21 cellular contexts compared by ENCODE assay signal in genomic region chr7:9709211-9709610, GRCh38.
DNase-seq lines count a peak whose midpoint lies in the region; ATAC-seq, FAIRE-seq and TF ChIP-seq lines count a peak whose summit lies in the region.
"Had no signal": no experiment of that assay in that cellular context is flagged by ENCODE, and none has a peak within 500 bp of the region (broad histone marks: within the 10 kb centered on the region; RNA-seq: fewer than 3 reads in every experiment).

No MANE protein-coding gene starts in this region.

- H3K36me3 ChIP-seq in Loucy (ENCODE audit: insufficient read depth, low read length) (no peaks in the 10 kb centered on the region), RWPE2 (ENCODE audit: low read depth) (no peaks in the 10 kb centered on the region), right lobe of liver (no peaks in the 10 kb centered on the region)

- H3K4me1 ChIP-seq in Loucy (ENCODE audit: insufficient read depth, low read length, poor library complexity, severe bottlenecking) (peaks cover 32% of the 10 kb centered on the region), RWPE2 (ENCODE audit: insufficient read depth, poor library complexity, severe bottlenecking) (peaks cover 12% of the 10 kb centered on the region), right lobe of liver (no peaks in the 10 kb centered on the region)
- H3K4me1 ChIP-seq: Caco-2 had no signal

- H3K9me3 ChIP-seq in Loucy (ENCODE audit: insufficient read depth, low read depth, low read length) = no peaks in the 10 kb centered on the region
- no peaks in the 10 kb centered on the region for H3K9me3 ChIP-seq in RWPE2 (ENCODE audit: severe bottlenecking)
- H3K9me3 ChIP-seq in right lobe of liver = no peaks in the 10 kb centered on the region
- H3K9me3 ChIP-seq: Caco-2 had no signal

- FAIRE-seq in H54 (lab: Jason Lieb, UNC) = peak; percentile 86
- FAIRE-seq in frontal cortex (lab: Jason Lieb, UNC) = no peak
- FAIRE-seq: GM12892, GM19239, H1 had no signal

- H3K9me3 Mint-ChIP-seq in nephron progenitor cell = no peaks in the 10 kb centered on the region
- H3K9me3 Mint-ChIP-seq: H9 had no signal

- H3K4me1 Mint-ChIP-seq in nephron progenitor cell = peaks cover 7% of the 10 kb centered on the region

- H3K27ac ChIP-seq in RWPE2 (ENCODE audit: poor library complexity, severe bottlenecking) (no peak overlapping the region), right lobe of liver (no peak overlapping the region)
- H3K27ac ChIP-seq: GM23248 had no signal

- no peak overlapping the region for H2AFZ ChIP-seq in Loucy (ENCODE audit: low read length)
- H2AFZ ChIP-seq: GM23248 had no signal

- intact Hi-C loops in right lobe of liver (cut with DNase I) = no loop called here

- H3K79me2 ChIP-seq in Loucy (ENCODE audit: insufficient read depth, low read length) = no peaks in the 10 kb centered on the region

- no peak for TF ChIP-seq CTCF in Loucy (conservative IDR thresholded peaks at IDR 0.05; ENCODE audit: low read length)
- no peak for TF ChIP-seq CTCF in RWPE2 (IDR thresholded peaks at IDR 0.05; ENCODE audit: poor library complexity, severe bottlenecking)
- no peak for TF ChIP-seq CTCF in right lobe of liver (IDR thresholded peaks at IDR 0.05)
- no peak for TF ChIP-seq CTCF in nephron progenitor cell (IDR thresholded peaks at IDR 0.05)

- 65% methylated on average over 1 of the region's 1 CpG for WGBS in right lobe of liver (ENCODE audit: insufficient coverage, low coverage, low lambda C conversion rate, missing lambda C conversion rate)

- H3F3A ChIP-seq in Loucy (ENCODE audit: low read depth) = no peaks in the 10 kb centered on the region

- H3K27ac Mint-ChIP-seq in nephron progenitor cell = no peak overlapping the region
- H3K27ac Mint-ChIP-seq: CD8-positive, alpha-beta T cell; H9; HFFc6 had no signal

- H3K27me3 Mint-ChIP-seq in nephron progenitor cell (ENCODE audit: low read depth, poor library complexity) = peaks cover 2% of the 10 kb centered on the region

- DNase-seq in H54 (ENCODE audit: insufficient read length, low spot score) (no peak), RWPE2 (ENCODE audit: low spot score) (no peak), left kidney (ENCODE audit: low read depth, low spot score) (peak; percentile 22), right lobe of liver (no peak), nephron progenitor cell (no peak), frontal cortex (ENCODE audit: low spot score in 2 of 2) (no peak)
- DNase-seq: 8988T; C1 segment of cervical spinal cord; Caco-2; CD8-positive, alpha-beta T cell; DMS153; DND-41; GM23248; H9; HFFc6 had no signal

- no peak overlapping the region for H3K4me3 ChIP-seq in Loucy (ENCODE audit: low read length, poor library complexity, severe bottlenecking)
- H3K4me3 ChIP-seq in RWPE2 (ENCODE audit: severe bottlenecking) = no peak overlapping the region
- no peak overlapping the region for H3K4me3 ChIP-seq in right lobe of liver
- H3K4me3 ChIP-seq: GM23248 had no signal

- H3K36me3 Mint-ChIP-seq in nephron progenitor cell (ENCODE audit: low read depth) = no peaks in the 10 kb centered on the region
- H3K36me3 Mint-ChIP-seq: CD8-positive, alpha-beta T cell had no signal

- no peak overlapping the region for H3K4me3 Mint-ChIP-seq in nephron progenitor cell
- H3K4me3 Mint-ChIP-seq: CD8-positive, alpha-beta T cell; H9; HFFc6 had no signal

- peak overlapping the region; percentile 47 for H3K4me2 ChIP-seq in Loucy (ENCODE audit: low read depth, low read length, poor library complexity, severe bottlenecking)

- no peaks in the 10 kb centered on the region for H3K9me2 ChIP-seq in Loucy (replicated peaks; ENCODE audit: low read depth, low read length)

- no peaks in the 10 kb centered on the region for H4K20me1 ChIP-seq in Loucy (ENCODE audit: insufficient read depth, low read length, poor library complexity, severe bottlenecking)

- no peak overlapping the region for H3K9ac ChIP-seq in Loucy (ENCODE audit: low read depth, low read length, poor library complexity, severe bottlenecking)
- H3K9ac ChIP-seq: GM23248 had no signal

- H3K27me3 ChIP-seq in Loucy (ENCODE audit: insufficient read depth, low read length, poor library complexity, severe bottlenecking) = no peaks in the 10 kb centered on the region
- H3K27me3 ChIP-seq in RWPE2 (ENCODE audit: insufficient read depth, poor library complexity, severe bottlenecking) = no peaks in the 10 kb centered on the region
- no peaks in the 10 kb centered on the region for H3K27me3 ChIP-seq in right lobe of liver

- ATAC-seq in RWPE2 (ENCODE audit: low read depth) (peak; percentile 41; the same call in 2 of the 3 replicates), right lobe of liver (no peak), GM19023 (IDR thresholded peaks at IDR 0.05; ENCODE audit: unreplicated experiment) (no peak)
- ATAC-seq: CD8-positive, alpha-beta T cell; HCT116 had no signal

- no peak for TF ChIP-seq POLR2A in H54 (IDR thresholded peaks at IDR 0.05; ENCODE audit: low read depth, low read length)
- TF ChIP-seq POLR2A in right lobe of liver (IDR thresholded peaks at IDR 0.05) = no peak
